In genomic region chr6:149563203-149563927, GRCh38 we compare ENCODE assay signal across 17 cellular contexts. TPM values are rescaled to one million over a fixed set of nuclear protein-coding genes. Genes with fewer than 3 reads are reported as not detected.
DNase-seq lines count a peak whose midpoint lies in the region; ATAC-seq, FAIRE-seq and TF ChIP-seq lines count a peak whose summit lies in the region.
"Had no signal": no experiment of that assay in that cellular context is flagged by ENCODE, and none has a peak within 500 bp of the region (broad histone marks: within the 10 kb centered on the region; RNA-seq: fewer than 3 reads in every experiment).

No MANE protein-coding gene starts in this region.

- H3K36me3 Mint-ChIP-seq in activated CD4-positive, alpha-beta memory T cell treated with anti-CD3 and anti-CD28 coated beads, Interleukin-2, amount 10 ng/mL, durations not matched to agents 7 days and 5 days (ENCODE audit: low read depth) = no peaks in the 10 kb centered on the region
- H3K36me3 Mint-ChIP-seq: brain had no signal

- H3K36me3 ChIP-seq in PC-3 (ENCODE audit: low read depth, low read length) (no peaks in the 10 kb centered on the region), endothelial cell of umbilical vein (ENCODE audit: control insufficient read depth in 2 of 2, extremely low read depth in 1 of 2, insufficient read depth in 2 of 2, low read length in 2 of 2) (no peaks in the 10 kb centered on the region), trophoblast cell (ENCODE audit: control insufficient read depth in 1 of 2, insufficient read depth in 2 of 2, low read length in 2 of 2) (no peaks in the 10 kb centered on the region)
- H3K36me3 ChIP-seq: esophagus muscularis mucosa had no signal

- H3K9me3 Mint-ChIP-seq in activated CD4-positive, alpha-beta memory T cell treated with anti-CD3 and anti-CD28 coated beads, Interleukin-2, amount 10 ng/mL, durations not matched to agents 7 days and 5 days = no peaks in the 10 kb centered on the region
- H3K9me3 Mint-ChIP-seq: brain had no signal

- H3K9me1 ChIP-seq in endothelial cell of umbilical vein (replicated peaks; ENCODE audit: control insufficient read depth, extremely low read depth, insufficient read depth, low read length) = no peaks in the 10 kb centered on the region

- no CpG with 5 or more reads among the region's 5 CpGs for WGBS in trophoblast cell (ENCODE audit: extremely low coverage, insufficient coverage, insufficient read length)

- H3K4me2 ChIP-seq in PC-3 (ENCODE audit: low read length) (peak overlapping the region; percentile 98; the same call in 1 of the 2 replicates), endothelial cell of umbilical vein (ENCODE audit: insufficient read depth, low read length) (peak overlapping the region; percentile 57), trophoblast cell (ENCODE audit: low read length) (no peak overlapping the region)

- POLR2A ChIA-PET in PC-3 (lab: Charles Lee; ENCODE audit: unreplicated experiment) (no interaction called here), endothelial cell of umbilical vein (lab: Charles Lee) (no interaction called here)
- POLR2A ChIA-PET in activated CD4-positive, alpha-beta memory T cell treated with anti-CD3 and anti-CD28 coated beads, Interleukin-2, amount 10 ng/mL, durations not matched to agents 7 days and 5 days (lab: Charles Lee) = interaction anchor here (1.0 to 3.2 kb wide), 2 partner anchors 17 to 69 kb away, joined by 3 to 18 read pairs; partner anchors contain the start of gene PPIL4

- no peak overlapping the region for H3K23ac ChIP-seq in trophoblast cell (ENCODE audit: low read length)

- H3K79me2 ChIP-seq in PC-3 (ENCODE audit: low read length) = peaks cover 21% of the 10 kb centered on the region
- H3K79me2 ChIP-seq in endothelial cell of umbilical vein (ENCODE audit: control insufficient read depth, insufficient read depth, low read length) = peaks cover 7% of the 10 kb centered on the region
- H3K79me2 ChIP-seq in trophoblast cell (ENCODE audit: control insufficient read depth, insufficient read depth, low read length, poor library complexity) = peaks cover 7% of the 10 kb centered on the region

- no peak for ATAC-seq in PC-3
- no peak for ATAC-seq in GM21737 (IDR thresholded peaks at IDR 0.05; ENCODE audit: unreplicated experiment)
- ATAC-seq: left cardiac atrium had no signal

- H4K91ac ChIP-seq in trophoblast cell (ENCODE audit: low read depth, low read length) = no peak overlapping the region

- no peak overlapping the region for H3K4ac ChIP-seq in trophoblast cell (ENCODE audit: low read depth, low read length)

- DNase-seq in ELR (ENCODE audit: low read depth) = peak; percentile 87
- peak; percentile 68 for DNase-seq in PC-3
- peak; percentile 84 for DNase-seq in endothelial cell of umbilical vein (ENCODE audit: low read depth, low spot score)
- peak; percentile 40 to 61 for DNase-seq in trophoblast cell
- DNase-seq in activated CD4-positive, alpha-beta T cell treated with anti-CD3 and anti-CD28 coated beads, Interleukin-2, amount 50 U/mL, for 1 hour = no peak
- no peak for DNase-seq in NCI-H524 (lab: John Stamatoyannopoulos, UW)
- DNase-seq in activated CD4-positive, alpha-beta memory T cell treated with anti-CD3 and anti-CD28 coated beads, Interleukin-2, amount 10 ng/mL, durations not matched to agents 7 days and 5 days = no peak
- DNase-seq: activated T-cell treated with anti-CD3 and anti-CD28 coated beads for 4 hours; DND-41; left cardiac atrium; NCI-H510A; SHP77; stimulated activated CD4-positive, alpha-beta T cell treated with anti-CD3 and anti-CD28 coated beads, Interleukin-2, amount 100 ng/mL, for 24 hours; stimulated activated naive CD4-positive, alpha-beta T cell treated with Interleukin-2 at 50 U/mL for 16 hours had no signal

- H3K4me3 ChIP-seq in PC-3 (ENCODE audit: low read length) (no peak overlapping the region), endothelial cell of umbilical vein (replicated peaks in 1 of 3; ENCODE audit: insufficient read depth in 1 of 3, low read depth in 1 of 3, low read length in 3 of 3) (no peak overlapping the region), trophoblast cell (ENCODE audit: low read depth, low read length) (no peak overlapping the region)
- H3K4me3 ChIP-seq: esophagus muscularis mucosa had no signal

- TF ChIP-seq CTCF in PC-3 (conservative IDR thresholded peaks at IDR 0.05; ENCODE audit: low read depth, low read length) (no peak), endothelial cell of umbilical vein (IDR thresholded peaks at IDR 0.05; ENCODE audit: extremely low read depth in 1 of 2, insufficient read depth in 1 of 2, low read depth in 1 of 2, low read length in 2 of 2) (no peak)

- H2AFZ ChIP-seq in PC-3 (ENCODE audit: low read length) = no peak overlapping the region
- H2AFZ ChIP-seq in endothelial cell of umbilical vein (ENCODE audit: low read depth, low read length) = no peak overlapping the region
- no peak overlapping the region for H2AFZ ChIP-seq in trophoblast cell (ENCODE audit: insufficient read depth, low read length, poor library complexity)

- H2BK12ac ChIP-seq in trophoblast cell (ENCODE audit: low read length) = no peak overlapping the region

- no peak overlapping the region for H3K9ac ChIP-seq in PC-3 (ENCODE audit: low read length)
- no peak overlapping the region for H3K9ac ChIP-seq in endothelial cell of umbilical vein (replicated peaks; ENCODE audit: extremely low read depth, insufficient read depth, low read length)
- no peak overlapping the region for H3K9ac ChIP-seq in trophoblast cell (ENCODE audit: low read length)

- peak; percentile 76 for FAIRE-seq in endothelial cell of umbilical vein (lab: Jason Lieb, UNC)

- H3K79me1 ChIP-seq in trophoblast cell (ENCODE audit: low read length) = peaks cover 7% of the 10 kb centered on the region

- H3K27me3 Mint-ChIP-seq in activated CD4-positive, alpha-beta memory T cell treated with anti-CD3 and anti-CD28 coated beads, Interleukin-2, amount 10 ng/mL, durations not matched to agents 7 days and 5 days = peaks cover 23% of the 10 kb centered on the region

- intact Hi-C loops in PC-3 (cut with micrococcal nuclease) = no loop called here
- intact Hi-C loops in endothelial cell of umbilical vein (cut with micrococcal nuclease) = no loop called here

- no peaks in the 10 kb centered on the region for H3F3A ChIP-seq in PC-3 (ENCODE audit: low read length, unreplicated experiment)

- H4K8ac ChIP-seq in trophoblast cell (ENCODE audit: low read depth, low read length) = no peak overlapping the region

- H3K4me1 Mint-ChIP-seq in activated CD4-positive, alpha-beta memory T cell treated with anti-CD3 and anti-CD28 coated beads, Interleukin-2, amount 10 ng/mL, durations not matched to agents 7 days and 5 days = peaks cover 22% of the 10 kb centered on the region

- H3K4me1 ChIP-seq in PC-3 (ENCODE audit: insufficient read depth, low read length) (peaks cover 26% of the 10 kb centered on the region), endothelial cell of umbilical vein (ENCODE audit: control insufficient read depth, extremely low read depth, insufficient read depth, low read length) (peaks cover 16% of the 10 kb centered on the region), trophoblast cell (ENCODE audit: control insufficient read depth in 1 of 2, insufficient read depth in 2 of 2, low read length in 2 of 2) (no peaks in the 10 kb centered on the region)

- H2BK120ac ChIP-seq in trophoblast cell (ENCODE audit: insufficient read depth, low read length, poor library complexity) = no peak overlapping the region

- H2AK5ac ChIP-seq in trophoblast cell (ENCODE audit: low read length) = no peak overlapping the region

- no peak overlapping the region for H3K18ac ChIP-seq in trophoblast cell (ENCODE audit: low read length)

- no peak for TF ChIP-seq POLR2A in endothelial cell of umbilical vein (IDR thresholded peaks at IDR 0.05; ENCODE audit: low read depth, low read length)

- H4K12ac ChIP-seq in trophoblast cell (ENCODE audit: low read depth, low read length) = no peak overlapping the region

- no peak overlapping the region for H2BK5ac ChIP-seq in trophoblast cell (ENCODE audit: low read depth, low read length, poor library complexity)

- no TSS peak for BruUV-seq in PC-3 (replicated peaks; lab: Mats Ljungman, UMichigan)
- BruUV-seq in endothelial cell of umbilical vein (replicated peaks; lab: Mats Ljungman, UMichigan) = no TSS peak

- no peak overlapping the region for H3K27ac Mint-ChIP-seq in activated CD4-positive, alpha-beta memory T cell treated with anti-CD3 and anti-CD28 coated beads, Interleukin-2, amount 10 ng/mL, durations not matched to agents 7 days and 5 days
- H3K27ac Mint-ChIP-seq: brain had no signal

- CTCF ChIA-PET in PC-3 (lab: Charles Lee) = no interaction called here
- CTCF ChIA-PET in endothelial cell of umbilical vein (lab: Charles Lee) = interaction anchor here (1.0 to 5.8 kb wide), 2 partner anchors 11 to 17 kb away, joined by 4 to 35 read pairs; partner anchors contain the start of gene PPIL4
- CTCF ChIA-PET in activated CD4-positive, alpha-beta memory T cell treated with anti-CD3 and anti-CD28 coated beads, Interleukin-2, amount 10 ng/mL, durations not matched to agents 7 days and 5 days (lab: Charles Lee) = interaction anchor here (1.0 to 6.2 kb wide), 4 partner anchors 12 to 77 kb away, joined by 3 to 55 read pairs (median 10); partner anchors contain the start of gene PPIL4

- H3K9me2 ChIP-seq in PC-3 (replicated peaks; ENCODE audit: low read length) = no peaks in the 10 kb centered on the region

- no peak overlapping the region for H3K14ac ChIP-seq in trophoblast cell (ENCODE audit: low read length)

- H3K27ac ChIP-seq in PC-3 (ENCODE audit: low read length) = no peak overlapping the region
- H3K27ac ChIP-seq in endothelial cell of umbilical vein (ENCODE audit: insufficient read depth, low read depth, low read length) = peak overlapping the region; percentile 37
- no peak overlapping the region for H3K27ac ChIP-seq in trophoblast cell (ENCODE audit: low read depth, low read length)
- H3K27ac ChIP-seq: esophagus muscularis mucosa had no signal

- H4K20me1 ChIP-seq in PC-3 (ENCODE audit: low read length) (0 out of 2 replicates have a peak, but pooled peaks cover 5% of the 10 kb centered on the region), endothelial cell of umbilical vein (replicated peaks; ENCODE audit: control insufficient read depth, extremely low read depth, insufficient read depth, low read length) (no peaks in the 10 kb centered on the region)

- dilution Hi-C loops in endothelial cell of umbilical vein (cut with MboI; ENCODE audit: extremely low pct_ligation_motif_present, low sequenced_read_pairs) = no loop called here

- H3K9me3 ChIP-seq in PC-3 (ENCODE audit: low read length) (no peaks in the 10 kb centered on the region), endothelial cell of umbilical vein (replicated peaks; ENCODE audit: control insufficient read depth, insufficient read depth, low read length) (no peaks in the 10 kb centered on the region), trophoblast cell (ENCODE audit: insufficient read depth, low read depth, low read length) (no peaks in the 10 kb centered on the region)
- H3K9me3 ChIP-seq: esophagus muscularis mucosa had no signal

- no peak overlapping the region for H3K4me3 Mint-ChIP-seq in activated CD4-positive, alpha-beta memory T cell treated with anti-CD3 and anti-CD28 coated beads, Interleukin-2, amount 10 ng/mL, durations not matched to agents 7 days and 5 days

- H3K27me3 ChIP-seq in PC-3 (ENCODE audit: low read length) (no peaks in the 10 kb centered on the region), endothelial cell of umbilical vein (ENCODE audit: control insufficient read depth in 2 of 2, insufficient read depth in 2 of 2, low read length in 2 of 2) (peaks cover 3 to 10% of the 10 kb centered on the region in 2 experiments), trophoblast cell (ENCODE audit: insufficient read depth, low read length) (no peaks in the 10 kb centered on the region)
- H3K27me3 ChIP-seq: esophagus muscularis mucosa had no signal

RNA-seq across cellular contexts. Expression of gene GINM1, which starts 2.8 kb away (rescaled TPM):
- total RNA-seq in PC-3 (2014; rRNA removed) = 15.0 and 19.2 TPM in 2 replicates
- 38.0 and 38.2 TPM in 2 replicates for total RNA-seq in endothelial cell of umbilical vein
- 10.2 and 14.6 TPM in 2 replicates for polyA plus RNA-seq in endothelial cell of umbilical vein
- 26.9 and 28.0 TPM in 2 replicates for polyA plus RNA-seq in endothelial cell of umbilical vein (2011; cell fraction: cytosol; rRNA removed)
- 9.6 and 13.5 TPM in 2 replicates for polyA plus RNA-seq in endothelial cell of umbilical vein (2011; cell fraction: nucleus; rRNA removed)
- polyA plus RNA-seq in endothelial cell of umbilical vein (2012) = 37.0 and 49.4 TPM in 2 replicates
- polyA minus RNA-seq in endothelial cell of umbilical vein = 5.8 and 6.1 TPM in 2 replicates
- 5.0 TPM for polyA minus RNA-seq in endothelial cell of umbilical vein (2011; cell fraction: cytosol; rRNA and poly(A)+ RNA removed)
- polyA minus RNA-seq in endothelial cell of umbilical vein (2011; cell fraction: nucleus; rRNA and poly(A)+ RNA removed) = 7.0 and 7.9 TPM in 2 replicates
- polyA plus RNA-seq in trophoblast cell (2013) = 25.6 and 25.7 TPM in 2 replicates
- 10 to 100 TPM; 18.1 to 18.4 TPM for total RNA-seq in activated CD4-positive, alpha-beta memory T cell treated with anti-CD3 and anti-CD28 coated beads, Interleukin-2, amount 10 ng/mL, durations not matched to agents 7 days and 5 days

RNA-seq across cellular contexts. Expression of gene PPIL4, which starts 17.5 kb away (rescaled TPM):
- 11.1 and 12.8 TPM in 2 replicates for total RNA-seq in PC-3 (2014; rRNA removed)
- total RNA-seq in endothelial cell of umbilical vein = 24.3 and 27.8 TPM in 2 replicates
- 1.2 and 2.2 TPM in 2 replicates for polyA plus RNA-seq in endothelial cell of umbilical vein
- polyA plus RNA-seq in endothelial cell of umbilical vein (2011; cell fraction: cytosol; rRNA removed) = 4.0 and 4.3 TPM in 2 replicates
- polyA plus RNA-seq in endothelial cell of umbilical vein (2011; cell fraction: nucleus; rRNA removed) = 6.3 and 9.3 TPM in 2 replicates
- 16.2 and 23.6 TPM in 2 replicates for polyA plus RNA-seq in endothelial cell of umbilical vein (2012)
- polyA minus RNA-seq in endothelial cell of umbilical vein = 3.5 and 3.6 TPM in 2 replicates
- polyA minus RNA-seq in endothelial cell of umbilical vein (2011; cell fraction: cytosol; rRNA and poly(A)+ RNA removed) = 3.0 TPM
- 7.5 and 8.0 TPM in 2 replicates for polyA minus RNA-seq in endothelial cell of umbilical vein (2011; cell fraction: nucleus; rRNA and poly(A)+ RNA removed)
- 35.8 and 37.2 TPM in 2 replicates for polyA plus RNA-seq in trophoblast cell (2013)
- total RNA-seq in activated CD4-positive, alpha-beta memory T cell treated with anti-CD3 and anti-CD28 coated beads, Interleukin-2, amount 10 ng/mL, durations not matched to agents 7 days and 5 days = 10 to 100 TPM; 17.0 to 18.3 TPM

Comparison
In these comparisons a context has a peak if more than half of its experiments do, and no peak if none do; other contexts are left out.
1. DNase-seq: peak in ELR (single experiment), PC-3 (single experiment), endothelial cell of umbilical vein (single experiment) and trophoblast cell (2 of 2); none in activated CD4-positive, alpha-beta T cell treated with anti-CD3 and anti-CD28 coated beads, Interleukin-2, amount 50 U/mL, for 1 hour (single experiment), NCI-H524 (0 of 2) and activated CD4-positive, alpha-beta memory T cell treated with anti-CD3 and anti-CD28 coated beads, Interleukin-2, amount 10 ng/mL, durations not matched to agents 7 days and 5 days (single experiment).